Comparison of ENCODE assay signal across 16 cellular contexts in genomic region chr12:29226621-29227020, GRCh38.
DNase-seq lines count a peak whose midpoint lies in the region; ATAC-seq and TF ChIP-seq lines count a peak whose summit lies in the region.
"Had no signal": no experiment of that assay in that cellular context is flagged by ENCODE, and none has a peak within 500 bp of the region (broad histone marks: within the 10 kb centered on the region; RNA-seq: fewer than 3 reads in every experiment).

No MANE protein-coding gene starts in this region.

- H3K9me2 ChIP-seq in GM23338 (ENCODE audit: insufficient read depth) = no peaks in the 10 kb centered on the region

- no peaks in the 10 kb centered on the region for H3K9me3 ChIP-seq in esophagus squamous epithelium

- H3K27ac Mint-ChIP-seq in GM23338 = 0 out of 2 replicates have a peak overlapping the region, but pooled peaks have one; percentile 78
- H3K27ac Mint-ChIP-seq: HFFc6 had no signal

- DNase-seq in AG08395 (ENCODE audit: low spot score) = peak; percentile 2
- no peak for DNase-seq in GM23338 (ENCODE audit: low spot score)
- DNase-seq in dedifferentiated amniotic fluid mesenchymal stem cell (ENCODE audit: extremely low spot score) = peak; percentile 40
- DNase-seq in iris pigment epithelial cell (ENCODE audit: low read depth) = peak; percentile 63
- DNase-seq in esophagus squamous epithelium (lab: John Stamatoyannopoulos, UW) = no peak
- DNase-seq: DMS53, HFFc6, KG1, NCI-H146, NCI-H2081, NCI-H510A, NCI-H82 had no signal

- TF ChIP-seq CTCF in GM23338 (conservative IDR thresholded peaks at IDR 0.05; ENCODE audit: low read depth in 2 of 2) (no peak), esophagus squamous epithelium (IDR thresholded peaks at IDR 0.05) (no peak)

- H2AFZ ChIP-seq in GM23338 = no peak overlapping the region

- 0 out of 2 replicates have a peak overlapping the region, but pooled peaks have one; percentile 13 for H3K4me2 ChIP-seq in GM23338

- peaks cover 45% of the 10 kb centered on the region for H3K4me1 ChIP-seq in GM23338 (ENCODE audit: insufficient read depth)
- H3K4me1 ChIP-seq in esophagus squamous epithelium = no peaks in the 10 kb centered on the region

- no peak overlapping the region for H3K4me3 Mint-ChIP-seq in GM23338
- H3K4me3 Mint-ChIP-seq: HFFc6 had no signal

- H3K36me3 ChIP-seq in GM23338 (ENCODE audit: insufficient read depth) (no peaks in the 10 kb centered on the region), esophagus squamous epithelium (no peaks in the 10 kb centered on the region)

- peaks cover 3% of the 10 kb centered on the region; the same call in 1 of the 3 replicates for H3K36me3 Mint-ChIP-seq in GM23338 (ENCODE audit: low read depth)

- H3K4me1 Mint-ChIP-seq in GM23338 = peaks cover 40% of the 10 kb centered on the region

- H3K79me2 ChIP-seq in GM23338 (replicated peaks; ENCODE audit: insufficient read depth) = no peaks in the 10 kb centered on the region

- H3K27me3 Mint-ChIP-seq in GM23338 (ENCODE audit: insufficient read depth, low read depth, poor library complexity) = no peaks in the 10 kb centered on the region

- H3K27ac ChIP-seq in GM23338 (ENCODE audit: low read depth) (no peak overlapping the region), esophagus squamous epithelium (no peak overlapping the region)

- H3K27me3 ChIP-seq in GM23338 (ENCODE audit: insufficient read depth) (no peaks in the 10 kb centered on the region), esophagus squamous epithelium (no peaks in the 10 kb centered on the region)

- H3K4me3 ChIP-seq in GM23338 (no peak overlapping the region), esophagus squamous epithelium (no peak overlapping the region)

- ATAC-seq in GM23338 = no peak
- ATAC-seq in GM18505 (IDR thresholded peaks at IDR 0.05; ENCODE audit: unreplicated experiment) = no peak
- ATAC-seq in HG02763 (IDR thresholded peaks at IDR 0.05; ENCODE audit: unreplicated experiment) = no peak
- no peak for ATAC-seq in GM18867 (IDR thresholded peaks at IDR 0.05; ENCODE audit: unreplicated experiment)
- ATAC-seq: Panc1 had no signal

- TF ChIP-seq POLR2A in GM18505 (IDR thresholded peaks at IDR 0.05; ENCODE audit: borderline replicate concordance, extremely low read depth, insufficient read depth, insufficient read length) (no peak), esophagus squamous epithelium (IDR thresholded peaks at IDR 0.05) (no peak)

- intact Hi-C loops in esophagus squamous epithelium (cut with DNase I) = no loop called here

- no peaks in the 10 kb centered on the region for H4K20me1 ChIP-seq in GM23338 (replicated peaks; ENCODE audit: insufficient read depth)

- H3F3A ChIP-seq in GM23338 (replicated peaks; ENCODE audit: low read depth) = no peaks in the 10 kb centered on the region

- H3K9me3 Mint-ChIP-seq in GM23338 = peaks cover 2% of the 10 kb centered on the region; the same call in 1 of the 3 replicates
- H3K9me3 Mint-ChIP-seq: HFFc6 had no signal

TF ChIP-seq in GM23338, 12 proteins besides CTCF, POLR2A, EP300 and RAD21 (continues in another document):
- TF ChIP-seq NANOG (IDR thresholded peaks at IDR 0.05; ENCODE audit: borderline replicate concordance) = no peak
- TF ChIP-seq REST (IDR thresholded peaks at IDR 0.05; ENCODE audit: unreplicated experiment) = no peak
- TF ChIP-seq JUNB (IDR thresholded peaks at IDR 0.05; ENCODE audit: unreplicated experiment) = no peak
- TF ChIP-seq ETS1 (IDR thresholded peaks at IDR 0.05) = no peak
- no peak for TF ChIP-seq STAT1 (IDR thresholded peaks at IDR 0.05; ENCODE audit: unreplicated experiment)
- TF ChIP-seq ZNF462 (CRISPR knock-in tag; IDR thresholded peaks at IDR 0.05) = no peak
- no peak for TF ChIP-seq CREB1 (CRISPR knock-in tag; IDR thresholded peaks at IDR 0.05; ENCODE audit: low read depth)

Comparison
In these comparisons a context has a peak if more than half of its experiments do, and no peak if none do; other contexts are left out.
1. DNase-seq: peak in AG08395 (single experiment), dedifferentiated amniotic fluid mesenchymal stem cell (single experiment) and iris pigment epithelial cell (single experiment); none in GM23338 (single experiment) and esophagus squamous epithelium (single experiment).